Comparison of ENCODE assay signal across 8 cellular contexts in the genomic region with DNA sequence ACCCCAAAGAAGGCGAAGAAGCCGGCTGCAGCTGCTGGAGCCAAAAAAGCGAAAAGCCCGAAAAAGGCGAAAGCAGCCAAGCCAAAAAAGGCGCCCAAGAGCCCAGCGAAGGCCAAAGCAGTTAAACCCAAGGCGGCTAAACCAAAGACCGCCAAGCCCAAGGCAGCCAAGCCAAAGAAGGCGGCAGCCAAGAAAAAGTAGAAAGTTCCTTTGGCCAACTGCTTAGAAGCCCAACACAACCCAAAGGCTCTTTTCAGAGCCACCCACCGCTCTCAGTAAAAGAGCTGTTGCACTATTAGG.
DNase-seq lines count a peak whose midpoint lies in the region; ATAC-seq, FAIRE-seq and TF ChIP-seq lines count a peak whose summit lies in the region.

No MANE protein-coding gene starts in this region.

- TF ChIP-seq POLR2A in K562 (conservative IDR thresholded peaks at IDR 0.05) (no peak), HepG2 (IDR thresholded peaks at IDR 0.05; ENCODE audit: insufficient read depth in 1 of 2, low read depth in 2 of 2, low read length in 2 of 2) (no peak), transverse colon (IDR thresholded peaks at IDR 0.05) (no peak)

- ATAC-seq in HG03135 (IDR thresholded peaks at IDR 0.05; ENCODE audit: unreplicated experiment) (peak; percentile 8), K562 (peak; percentile 39), HepG2 (peak; percentile 58), GM21528 (IDR thresholded peaks at IDR 0.05; ENCODE audit: low FRiP score, unreplicated experiment) (no peak)

- TF ChIP-seq CTCF in AG09309 (IDR thresholded peaks at IDR 0.05; ENCODE audit: control insufficient read depth, insufficient read depth, low read depth, low read length, missing control alignments) (no peak), K562 (IDR thresholded peaks at IDR 0.05 in 2 of 3, conservative IDR thresholded peaks at IDR 0.05 in 1 of 3; ENCODE audit: insufficient read depth in 2 of 3, low read depth in 1 of 3, low read length in 3 of 3) (peak in 1 of 3 experiments; percentile 1; a peak in 1 of 6 replicates), HepG2 (CRISPR knock-in tag; IDR thresholded peaks at IDR 0.05) (no peak), transverse colon (IDR thresholded peaks at IDR 0.05) (no peak)

- intact Hi-C loops in K562 (cut with micrococcal nuclease) (loop anchor here (1.0 to 2.0 kb wide), 8 partner anchors 32 to 990 kb away; a partner anchor contains a TSS), HepG2 (cut with micrococcal nuclease; ENCODE audit: unreplicated experiment) (loop anchor here (1.0 to 2.0 kb wide), 6 partner anchors 32 to 130 kb away; a partner anchor contains a TSS), transverse colon (cut with DNase I; ENCODE audit: low total_unique reads) (loop anchor here (5.0 kb wide), 2 partner anchors 34 to 41 kb away; a partner anchor contains a TSS)

- TF ChIP-seq RAD21 in K562 (CRISPR knock-in tag; conservative IDR thresholded peaks at IDR 0.05 in 1 of 2, IDR thresholded peaks at IDR 0.05 in 1 of 2) (no peak), HepG2 (CRISPR knock-in tag; IDR thresholded peaks at IDR 0.05) (no peak)

- 0% methylated on average over 11 of the region's 11 CpGs for WGBS in K562 (ENCODE audit: insufficient coverage, low coverage, missing lambda C conversion rate)
- WGBS in HepG2 (ENCODE audit: low lambda C conversion rate), result under 1% methylated on average over 11 of the region's 11 CpGs
- WGBS in transverse colon (ENCODE audit: low coverage in 1 of 2), 2 donors, result 0 to 2% methylated on average over 4 to 11 of the region's 11 CpGs

- H3K36me3 ChIP-seq in K562 (ENCODE audit: control insufficient read depth, insufficient read depth, low read length), result peaks cover 11% of the 10 kb centered on the region
- no peaks in the 10 kb centered on the region for H3K36me3 ChIP-seq in HepG2 (replicated peaks in 1 of 2; ENCODE audit: control insufficient read depth in 1 of 2, insufficient read depth in 2 of 2, low read length in 2 of 2)
- H3K36me3 ChIP-seq in transverse colon, result no peaks in the 10 kb centered on the region

- H3K79me2 ChIP-seq in K562 (ENCODE audit: control insufficient read depth, insufficient read depth, low read length), result peaks cover 56% of the 10 kb centered on the region
- H3K79me2 ChIP-seq in HepG2 (ENCODE audit: insufficient read depth, low read length), result peaks cover 7% of the 10 kb centered on the region

- H3K4me3 ChIP-seq in AG09309 (ENCODE audit: control insufficient read depth, low read depth, low read length), result peak overlapping the region; percentile 71
- peak overlapping the region; percentile 65 for H3K4me3 ChIP-seq in K562
- peak overlapping the region; percentile 94 to 96 (median 95) for H3K4me3 ChIP-seq in HepG2 (replicated peaks in 1 of 3; ENCODE audit: insufficient read depth in 1 of 3, low read depth in 2 of 3, low read length in 3 of 3)
- peak overlapping the region; percentile 70 to 91 (median 80) for H3K4me3 ChIP-seq in transverse colon

- in situ Hi-C loops in K562 (cut with MboI), result no loop called here
- in situ Hi-C loops in HepG2 (cut with HindIII; ENCODE audit: extremely low pct_ligation_motif_present, low pct_unique_long_range_greater_than_20kb), result loop anchor here (5.0 kb wide), 1 partner anchor 34 kb away; a partner anchor contains a TSS
- in situ Hi-C loops in transverse colon (cut with MboI; ENCODE audit: low pct_ligation_motif_present in 1 of 4, low pct_unique_long_range_greater_than_20kb in 1 of 4, low sequenced_read_pairs in 3 of 4), result loop anchor here in 3 of 4 donors (5.0 to 25.0 kb wide), 3 partner anchors 34 to 981 kb away; a partner anchor contains a TSS

- H3K9ac ChIP-seq in K562 (ENCODE audit: insufficient read depth in 1 of 2, low read depth in 2 of 2, low read length in 2 of 2) (peak overlapping the region; percentile 83 to 98), HepG2 (ENCODE audit: insufficient read depth, low read depth, low read length) (peak overlapping the region; percentile 93)

- POLR2A ChIA-PET in K562 (lab: Yijun Ruan, JAX) (interaction anchor here (0.5 to 10.4 kb wide), 42 partner anchors 10 to 1736 kb away, joined by 3 to 465 read pairs (median 8); a partner anchor contains a TSS), HepG2 (lab: Yijun Ruan, JAX) (interaction anchor here (0.7 to 7.2 kb wide), 32 partner anchors 8 to 1736 kb away, joined by 3 to 621 read pairs (median 6); a partner anchor contains a TSS)

- H4K20me1 ChIP-seq in K562 (replicated peaks; ENCODE audit: control insufficient read depth, insufficient read depth, low read length), result peaks cover 28% of the 10 kb centered on the region
- peaks cover 19% of the 10 kb centered on the region; the same call in 1 of the 2 replicates for H4K20me1 ChIP-seq in HepG2 (ENCODE audit: insufficient read depth, low read length)

- H3K4me2 ChIP-seq in K562 (ENCODE audit: insufficient read depth, low read length), result peak overlapping the region; percentile 92
- peak overlapping the region; percentile 88 for H3K4me2 ChIP-seq in HepG2 (ENCODE audit: low read depth, low read length)

- no peaks in the 10 kb centered on the region for H3K9me3 ChIP-seq in K562 (replicated peaks; ENCODE audit: control insufficient read depth, insufficient read depth, low read depth, low read length)
- H3K9me3 ChIP-seq in HepG2 (ENCODE audit: low read length), result no peaks in the 10 kb centered on the region
- no peaks in the 10 kb centered on the region for H3K9me3 ChIP-seq in transverse colon

- H2AFZ ChIP-seq in K562 (ENCODE audit: low read depth, low read length) (no peak overlapping the region), HepG2 (ENCODE audit: low read length) (no peak overlapping the region)

- no peaks in the 10 kb centered on the region for H3K27me3 ChIP-seq in K562 (ENCODE audit: control insufficient read depth in 2 of 2, insufficient read depth in 2 of 2, low read length in 2 of 2)
- H3K27me3 ChIP-seq in HepG2 (ENCODE audit: control insufficient read depth in 1 of 2, insufficient read depth in 2 of 2, low read length in 2 of 2), result no peaks in the 10 kb centered on the region; a peak in 1 of 5 replicates
- H3K27me3 ChIP-seq in transverse colon, result no peaks in the 10 kb centered on the region

- DNase-seq in AG09309 (ENCODE audit: low read depth) (no peak), K562 (ENCODE audit: extremely low read depth in 1 of 4, low spot score in 3 of 4) (no peak), HepG2 (ENCODE audit: low spot score) (no peak), transverse colon (no peak), NCI-H82 (lab: John Stamatoyannopoulos, UW) (no peak), NCI-H2029 treated with DMSO at 0.1 percent for 48 hours (lab: John Stamatoyannopoulos, UW) (no peak)

- peak overlapping the region; percentile 85 for H3K27ac ChIP-seq in K562 (ENCODE audit: extremely low read depth, low read depth, low read length)
- peak overlapping the region; percentile 95 for H3K27ac ChIP-seq in HepG2 (ENCODE audit: extremely low read length, insufficient read depth, low read length)
- peak overlapping the region; percentile 97 to 100 (median 100) for H3K27ac ChIP-seq in transverse colon

- TF ChIP-seq EP300 in K562 (IDR thresholded peaks at IDR 0.05; ENCODE audit: low read length) (no peak), HepG2 (IDR thresholded peaks at IDR 0.05; ENCODE audit: low read depth in 2 of 2, low read length in 2 of 2) (no peak), HepG2 (CRISPR knock-in tag; IDR thresholded peaks at IDR 0.05; ENCODE audit: borderline replicate concordance) (no peak), transverse colon (IDR thresholded peaks at IDR 0.05; ENCODE audit: low read depth) (no peak)

- peaks cover 12 to 22% of the 10 kb centered on the region in 2 experiments; a peak in 4 of 5 replicates for H3K4me1 ChIP-seq in K562 (replicated peaks in 1 of 2; ENCODE audit: control insufficient read depth in 2 of 2, insufficient read depth in 2 of 2, low read length in 2 of 2)
- peaks cover 35% of the 10 kb centered on the region for H3K4me1 ChIP-seq in HepG2 (ENCODE audit: insufficient read depth, low read length)
- H3K4me1 ChIP-seq in transverse colon, result peaks cover 0 to 38% (median 14%) of the 10 kb centered on the region in 4 donors

- no peak for FAIRE-seq in K562 (lab: Jason Lieb, UNC)
- FAIRE-seq in HepG2 (lab: Jason Lieb, UNC), result no peak

- CTCF ChIA-PET in K562 (lab: Yijun Ruan, JAX; ENCODE audit: low intra/inter-chr PET ratio), result no interaction called here
- CTCF ChIA-PET in HepG2 (lab: Yijun Ruan, JAX; ENCODE audit: low intra/inter-chr PET ratio, low total read pairs), result no interaction called here

- no peaks in the 10 kb centered on the region for H3K9me1 ChIP-seq in K562 (ENCODE audit: control insufficient read depth, insufficient read depth, low read length)

- BruUV-seq in K562 (replicated peaks; lab: Mats Ljungman, UMichigan), result no TSS peak
- BruUV-seq in HepG2 (replicated peaks; lab: Mats Ljungman, UMichigan), result no TSS peak

TF ChIP-seq in K562, 482 proteins besides CTCF, POLR2A, EP300 and RAD21 (continues in another document):
- TF ChIP-seq CHCHD3 (CRISPR knock-in tag; IDR thresholded peaks at IDR 0.05) (no peak), RBM14 (IDR thresholded peaks at IDR 0.05; ENCODE audit: borderline replicate concordance, insufficient read depth, low read depth, low read length) (peak; percentile 6; the same call in 1 of the 2 replicates), SRF (CRISPR knock-in tag; IDR thresholded peaks at IDR 0.05) (0 out of 4 replicates have a peak, but pooled peaks of 1 of the 2 experiments have one; percentile 23)

TF ChIP-seq in HepG2, 621 proteins besides CTCF, POLR2A, EP300 and RAD21 (continues in another document):
- TF ChIP-seq PRPF4 (IDR thresholded peaks at IDR 0.05; ENCODE audit: low read depth, low read length, poor library complexity, severe bottlenecking), result peak; percentile 31
- TF ChIP-seq ZNF232 (CRISPR knock-in tag; IDR thresholded peaks at IDR 0.05; ENCODE audit: borderline replicate concordance), result no peak
- TF ChIP-seq ZNF354B (CRISPR knock-in tag; IDR thresholded peaks at IDR 0.05), result 0 out of 2 replicates have a peak, but pooled peaks have one; percentile 86
- TF ChIP-seq, protein P1, sequence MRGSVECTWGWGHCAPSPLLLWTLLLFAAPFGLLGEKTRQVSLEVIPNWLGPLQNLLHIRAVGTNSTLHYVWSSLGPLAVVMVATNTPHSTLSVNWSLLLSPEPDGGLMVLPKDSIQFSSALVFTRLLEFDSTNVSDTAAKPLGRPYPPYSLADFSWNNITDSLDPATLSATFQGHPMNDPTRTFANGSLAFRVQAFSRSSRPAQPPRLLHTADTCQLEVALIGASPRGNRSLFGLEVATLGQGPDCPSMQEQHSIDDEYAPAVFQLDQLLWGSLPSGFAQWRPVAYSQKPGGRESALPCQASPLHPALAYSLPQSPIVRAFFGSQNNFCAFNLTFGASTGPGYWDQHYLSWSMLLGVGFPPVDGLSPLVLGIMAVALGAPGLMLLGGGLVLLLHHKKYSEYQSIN (CRISPR knock-in tag; IDR thresholded peaks at IDR 0.05; ENCODE audit: borderline replicate concordance), result no peak
- TF ChIP-seq ZNF709 (CRISPR knock-in tag; IDR thresholded peaks at IDR 0.05), result no peak
